24 cellular contexts compared by ENCODE assay signal in genomic region chr13:54183166-54183565, GRCh38.
"Had no signal": no experiment of that assay in that cellular context is flagged by ENCODE, and none has a peak within 500 bp of the region (broad histone marks: within the 10 kb centered on the region; RNA-seq: fewer than 3 reads in every experiment).

No MANE protein-coding gene starts in this region.

- H3K27ac Mint-ChIP-seq: immature natural killer cell; naive B cell; natural killer cell; neural progenitor cell; progenitor cell of endocrine pancreas; stimulated activated memory B cell treated with anti-CD40 and anti-IgM and Interleukin-4, amounts not matched to agents 10 μg/mL and 1 μg/mL and 100 μg/mL, for 72 hours; stimulated activated naive CD8-positive, alpha-beta T cell treated with anti-CD3 and anti-CD28 coated beads, Interleukin-15, amount 100 ng/mL, for 72 hours had no signal

- ATAC-seq: left colon; left lung; lower lobe of right lung; natural killer cell; right lobe of liver; stimulated activated memory B cell treated with anti-CD40 and anti-IgM and Interleukin-4, amounts not matched to agents 10 μg/mL and 1 μg/mL and 100 μg/mL, for 72 hours; stimulated activated naive CD8-positive, alpha-beta T cell treated with anti-CD3 and anti-CD28 coated beads, Interleukin-15, amount 100 ng/mL, for 72 hours had no signal

- DNase-seq: immature natural killer cell; kidney; left colon; left lung; lower lobe of right lung; mammary epithelial cell; mesenchymal stem cell; naive B cell; natural killer cell; nephron progenitor cell; occipital lobe; ovary; right lobe of liver; stimulated activated CD4-positive, alpha-beta T cell treated with anti-CD3 and anti-CD28 coated beads, Interleukin-1b, Interleukin-23, amount 100 ng/mL, for 48 hours; stimulated activated CD4-positive, alpha-beta T cell treated with anti-CD3 and anti-CD28 coated beads, Interleukin-2, amount 100 ng/mL, for 48 hours; stimulated activated CD4-positive, alpha-beta T cell treated with anti-CD3 and anti-CD28 coated beads, Interleukin-4, amount 100 ng/mL, for 4 hours; stimulated activated CD8-positive, alpha-beta memory T cell treated with anti-CD3 and anti-CD28 coated beads, Interleukin-4, amount 100 ng/mL, for 48 hours; stimulated activated naive CD4-positive, alpha-beta T cell treated with Interleukin-2 at 50 U/mL for 16 hours; stimulated activated naive CD8-positive, alpha-beta T cell treated with anti-CD3 and anti-CD28 coated beads, Interleukin-15, amount 100 ng/mL, for 72 hours; substantia nigra; upper lobe of left lung had no signal

- H3K9me3 Mint-ChIP-seq: nephron progenitor cell, neural progenitor cell had no signal

- H3K36me3 Mint-ChIP-seq: immature natural killer cell; naive B cell; neural progenitor cell; stimulated activated memory B cell treated with anti-CD40 and anti-IgM and Interleukin-4, amounts not matched to agents 10 μg/mL and 1 μg/mL and 100 μg/mL, for 72 hours had no signal

- H3K4me3 Mint-ChIP-seq: immature natural killer cell; naive B cell; natural killer cell; nephron progenitor cell; neural progenitor cell; stimulated activated memory B cell treated with anti-CD40 and anti-IgM and Interleukin-4, amounts not matched to agents 10 μg/mL and 1 μg/mL and 100 μg/mL, for 72 hours; stimulated activated naive CD8-positive, alpha-beta T cell treated with anti-CD3 and anti-CD28 coated beads, Interleukin-15, amount 100 ng/mL, for 72 hours had no signal

- H3K4me1 Mint-ChIP-seq: immature natural killer cell; naive B cell; natural killer cell; stimulated activated memory B cell treated with anti-CD40 and anti-IgM and Interleukin-4, amounts not matched to agents 10 μg/mL and 1 μg/mL and 100 μg/mL, for 72 hours; stimulated activated naive CD8-positive, alpha-beta T cell treated with anti-CD3 and anti-CD28 coated beads, Interleukin-15, amount 100 ng/mL, for 72 hours had no signal

- H3K27me3 Mint-ChIP-seq: naive B cell; stimulated activated memory B cell treated with anti-CD40 and anti-IgM and Interleukin-4, amounts not matched to agents 10 μg/mL and 1 μg/mL and 100 μg/mL, for 72 hours; stimulated activated naive CD8-positive, alpha-beta T cell treated with anti-CD3 and anti-CD28 coated beads, Interleukin-15, amount 100 ng/mL, for 72 hours had no signal
